1 cellular context compared by ENCODE assay signal in the genomic region with DNA sequence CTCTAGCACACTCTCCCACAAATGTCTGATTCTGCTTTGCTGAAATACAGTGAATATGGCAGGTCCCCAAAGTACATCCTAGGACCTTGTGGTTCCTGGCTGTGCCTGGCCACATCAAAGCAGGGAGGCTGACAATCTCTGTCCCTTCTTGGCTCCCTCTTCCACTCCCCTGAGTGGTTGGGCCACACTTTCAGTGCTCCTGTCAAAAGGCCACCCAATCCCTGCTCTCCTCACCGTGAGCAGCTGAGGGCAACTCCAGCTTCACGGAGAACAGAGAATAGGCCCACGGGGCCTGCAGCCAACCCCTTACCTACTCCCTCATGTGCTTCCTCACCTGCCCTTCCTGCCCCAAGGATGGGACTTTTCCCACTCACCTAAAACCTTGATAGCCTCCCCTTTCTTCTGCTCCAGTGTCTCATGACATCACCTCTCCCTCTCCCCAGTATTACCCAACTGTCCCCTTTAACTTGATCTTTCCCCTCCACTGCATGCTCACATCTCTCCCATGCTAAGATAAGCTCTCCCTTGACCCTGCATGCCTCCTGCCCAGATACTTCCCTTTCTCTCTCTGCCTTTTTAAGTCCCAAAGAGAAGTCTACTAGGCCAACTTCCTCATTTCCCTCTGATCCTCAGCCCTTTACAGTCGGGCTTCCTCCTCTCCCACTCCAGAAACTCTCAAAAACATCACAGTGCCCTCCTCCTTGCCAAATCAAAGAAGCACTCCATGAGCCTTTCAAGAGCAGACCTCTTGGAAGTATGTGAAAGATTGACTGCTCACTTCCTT.
A peak's percentile ranks its signal among the peaks of the same experiment; 100 is the strongest.
TF ChIP-seq lines count a peak whose summit lies in the region.

No MANE protein-coding gene starts in this region.

TF ChIP-seq in K562, 482 proteins besides CTCF, POLR2A, EP300 and RAD21 (continued from another document and continues in another):
- TF ChIP-seq, protein P1, sequence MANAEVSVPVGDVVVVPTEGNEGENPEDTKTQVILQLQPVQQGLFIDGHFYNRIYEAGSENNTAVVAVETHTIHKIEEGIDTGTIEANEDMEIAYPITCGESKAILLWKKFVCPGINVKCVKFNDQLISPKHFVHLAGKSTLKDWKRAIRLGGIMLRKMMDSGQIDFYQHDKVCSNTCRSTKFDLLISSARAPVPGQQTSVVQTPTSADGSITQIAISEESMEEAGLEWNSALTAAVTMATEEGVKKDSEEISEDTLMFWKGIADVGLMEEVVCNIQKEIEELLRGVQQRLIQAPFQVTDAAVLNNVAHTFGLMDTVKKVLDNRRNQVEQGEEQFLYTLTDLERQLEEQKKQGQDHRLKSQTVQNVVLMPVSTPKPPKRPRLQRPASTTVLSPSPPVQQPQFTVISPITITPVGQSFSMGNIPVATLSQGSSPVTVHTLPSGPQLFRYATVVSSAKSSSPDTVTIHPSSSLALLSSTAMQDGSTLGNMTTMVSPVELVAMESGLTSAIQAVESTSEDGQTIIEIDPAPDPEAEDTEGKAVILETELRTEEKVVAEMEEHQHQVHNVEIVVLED (CRISPR knock-in tag; IDR thresholded peaks at IDR 0.05), result no peak
- TF ChIP-seq HMG20A (CRISPR knock-in tag; conservative IDR thresholded peaks at IDR 0.05) (no peak), SAFB2 (IDR thresholded peaks at IDR 0.05; ENCODE audit: borderline replicate concordance, low read depth, low read length, severe bottlenecking) (no peak), ZFP36 (IDR thresholded peaks at IDR 0.05; ENCODE audit: low read depth, low read length, partially characterized antibody) (peak; percentile 24), RCOR1 (IDR thresholded peaks at IDR 0.05; ENCODE audit: borderline replicate concordance in 1 of 2, low read depth in 2 of 2, low read length in 2 of 2) (peak in 1 of 2 experiments; percentile 62; a peak in 2 of 4 replicates), RBM22 (IDR thresholded peaks at IDR 0.05; ENCODE audit: low read depth, low read length, poor library complexity, severe bottlenecking) (no peak), CBX5 (IDR thresholded peaks at IDR 0.05; ENCODE audit: borderline replicate concordance, low read depth) (no peak), NFATC3 (IDR thresholded peaks at IDR 0.05) (no peak), ADNP (tag; IDR thresholded peaks at IDR 0.05) (no peak), TCF3 (CRISPR knock-in tag; IDR thresholded peaks at IDR 0.05) (peak; percentile 34; the same call in 1 of the 2 replicates), HDAC2 (IDR thresholded peaks at IDR 0.05) (peak; percentile 58; the same call in 1 of the 2 replicates), TRIM28 (IDR thresholded peaks at IDR 0.05) (no peak), MAZ (CRISPR knock-in tag; conservative IDR thresholded peaks at IDR 0.05 in 1 of 2, IDR thresholded peaks at IDR 0.05 in 1 of 2) (0 out of 4 replicates have a peak, but pooled peaks of 1 of the 2 experiments have one; percentile 16), BCL6 (CRISPR knock-in tag; IDR thresholded peaks at IDR 0.05) (no peak), KAT7 (CRISPR knock-in tag; IDR thresholded peaks at IDR 0.05; ENCODE audit: borderline replicate concordance) (no peak), IRF9 (tag; IDR thresholded peaks at IDR 0.05) (no peak), ARID1B (IDR thresholded peaks at IDR 0.05) (peak; percentile 79), GATAD2A (IDR thresholded peaks at IDR 0.05) (no peak), ELF2 (CRISPR knock-in tag; IDR thresholded peaks at IDR 0.05) (0 out of 2 replicates have a peak, but pooled peaks have one; percentile 43), ETV1 (tag; conservative IDR thresholded peaks at IDR 0.05; ENCODE audit: low read depth) (no peak), CBFA2T3 (IDR thresholded peaks at IDR 0.05) (peak; percentile 56), ZZZ3 (IDR thresholded peaks at IDR 0.05) (no peak), ZNF224 (CRISPR knock-in tag; IDR thresholded peaks at IDR 0.05) (no peak), ZNF311 (CRISPR knock-in tag; IDR thresholded peaks at IDR 0.05) (no peak), NFE2L1 (tag; IDR thresholded peaks at IDR 0.05; ENCODE audit: borderline replicate concordance, low read depth) (no peak), PREB (CRISPR knock-in tag; IDR thresholded peaks at IDR 0.05) (no peak), BRD4 (IDR thresholded peaks at IDR 0.05) (no peak), ATF6 (CRISPR knock-in tag; IDR thresholded peaks at IDR 0.05) (no peak), ATF1 (CRISPR knock-in tag; IDR thresholded peaks at IDR 0.05) (no peak), ATF1 (tag; IDR thresholded peaks at IDR 0.05) (0 out of 2 replicates have a peak, but pooled peaks have one; percentile 16), SMARCE1 (IDR thresholded peaks at IDR 0.05) (peak; percentile 88; the same call in 1 of the 2 replicates), SIRT6 (IDR thresholded peaks at IDR 0.05; ENCODE audit: low read depth, low read length) (no peak), GABPB1 (CRISPR knock-in tag; IDR thresholded peaks at IDR 0.05) (0 out of 2 replicates have a peak, but pooled peaks have one; percentile 39), SRSF9 (IDR thresholded peaks at IDR 0.05; ENCODE audit: borderline replicate concordance, low read depth, low read length) (no peak), ZNF764 (CRISPR knock-in tag; IDR thresholded peaks at IDR 0.05; ENCODE audit: low read depth) (no peak), PKNOX1 (IDR thresholded peaks at IDR 0.05) (peak; percentile 14; the same call in 1 of the 2 replicates), BACH1 (tag; IDR thresholded peaks at IDR 0.05) (peak; percentile 47; the same call in 1 of the 2 replicates), SMAD3 (CRISPR knock-in tag; conservative IDR thresholded peaks at IDR 0.05) (no peak), ETS1 (conservative IDR thresholded peaks at IDR 0.05; ENCODE audit: control insufficient read depth, low read depth, low read length) (no peak), ELF4 (CRISPR knock-in tag; IDR thresholded peaks at IDR 0.05) (peak; percentile 51; the same call in 1 of the 2 replicates), ZSCAN29 (IDR thresholded peaks at IDR 0.05) (no peak), TAF9B (IDR thresholded peaks at IDR 0.05; ENCODE audit: partially characterized antibody) (no peak), GATAD2B (IDR thresholded peaks at IDR 0.05; ENCODE audit: borderline replicate concordance) (no peak), SRSF7 (optimal IDR thresholded peaks at IDR 0.05; ENCODE audit: low read depth, low read length) (no peak), TBP (optimal IDR thresholded peaks at IDR 0.05; ENCODE audit: low read depth, low read length) (no peak), HDAC1 (IDR thresholded peaks at IDR 0.05) (peak in 1 of 2 experiments; percentile 35; a peak in 1 of 4 replicates), KDM5B (IDR thresholded peaks at IDR 0.05; ENCODE audit: insufficient replicate concordance, low read depth, low read length) (no peak), MCM2 (IDR thresholded peaks at IDR 0.05; ENCODE audit: low read depth) (no peak), ETV5 (CRISPR knock-in tag; IDR thresholded peaks at IDR 0.05; ENCODE audit: low read depth) (no peak), CTBP1 (IDR thresholded peaks at IDR 0.05; ENCODE audit: borderline replicate concordance) (peak; percentile 87; the same call in 1 of the 2 replicates), ZKSCAN8 (CRISPR knock-in tag; IDR thresholded peaks at IDR 0.05) (no peak)
- TF ChIP-seq, protein P2, sequence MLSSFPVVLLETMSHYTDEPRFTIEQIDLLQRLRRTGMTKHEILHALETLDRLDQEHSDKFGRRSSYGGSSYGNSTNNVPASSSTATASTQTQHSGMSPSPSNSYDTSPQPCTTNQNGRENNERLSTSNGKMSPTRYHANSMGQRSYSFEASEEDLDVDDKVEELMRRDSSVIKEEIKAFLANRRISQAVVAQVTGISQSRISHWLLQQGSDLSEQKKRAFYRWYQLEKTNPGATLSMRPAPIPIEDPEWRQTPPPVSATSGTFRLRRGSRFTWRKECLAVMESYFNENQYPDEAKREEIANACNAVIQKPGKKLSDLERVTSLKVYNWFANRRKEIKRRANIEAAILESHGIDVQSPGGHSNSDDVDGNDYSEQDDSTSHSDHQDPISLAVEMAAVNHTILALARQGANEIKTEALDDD (IDR thresholded peaks at IDR 0.05), result peak; percentile 88
- TF ChIP-seq, protein P3, sequence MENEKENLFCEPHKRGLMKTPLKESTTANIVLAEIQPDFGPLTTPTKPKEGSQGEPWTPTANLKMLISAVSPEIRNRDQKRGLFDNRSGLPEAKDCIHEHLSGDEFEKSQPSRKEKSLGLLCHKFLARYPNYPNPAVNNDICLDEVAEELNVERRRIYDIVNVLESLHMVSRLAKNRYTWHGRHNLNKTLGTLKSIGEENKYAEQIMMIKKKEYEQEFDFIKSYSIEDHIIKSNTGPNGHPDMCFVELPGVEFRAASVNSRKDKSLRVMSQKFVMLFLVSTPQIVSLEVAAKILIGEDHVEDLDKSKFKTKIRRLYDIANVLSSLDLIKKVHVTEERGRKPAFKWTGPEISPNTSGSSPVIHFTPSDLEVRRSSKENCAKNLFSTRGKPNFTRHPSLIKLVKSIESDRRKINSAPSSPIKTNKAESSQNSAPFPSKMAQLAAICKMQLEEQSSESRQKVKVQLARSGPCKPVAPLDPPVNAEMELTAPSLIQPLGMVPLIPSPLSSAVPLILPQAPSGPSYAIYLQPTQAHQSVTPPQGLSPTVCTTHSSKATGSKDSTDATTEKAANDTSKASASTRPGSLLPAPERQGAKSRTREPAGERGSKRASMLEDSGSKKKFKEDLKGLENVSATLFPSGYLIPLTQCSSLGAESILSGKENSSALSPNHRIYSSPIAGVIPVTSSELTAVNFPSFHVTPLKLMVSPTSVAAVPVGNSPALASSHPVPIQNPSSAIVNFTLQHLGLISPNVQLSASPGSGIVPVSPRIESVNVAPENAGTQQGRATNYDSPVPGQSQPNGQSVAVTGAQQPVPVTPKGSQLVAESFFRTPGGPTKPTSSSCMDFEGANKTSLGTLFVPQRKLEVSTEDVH (IDR thresholded peaks at IDR 0.05; ENCODE audit: low read depth, partially characterized antibody), result no peak
- TF ChIP-seq, protein P4, sequence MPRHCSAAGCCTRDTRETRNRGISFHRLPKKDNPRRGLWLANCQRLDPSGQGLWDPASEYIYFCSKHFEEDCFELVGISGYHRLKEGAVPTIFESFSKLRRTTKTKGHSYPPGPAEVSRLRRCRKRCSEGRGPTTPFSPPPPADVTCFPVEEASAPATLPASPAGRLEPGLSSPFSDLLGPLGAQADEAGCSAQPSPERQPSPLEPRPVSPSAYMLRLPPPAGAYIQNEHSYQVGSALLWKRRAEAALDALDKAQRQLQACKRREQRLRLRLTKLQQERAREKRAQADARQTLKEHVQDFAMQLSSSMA (CRISPR knock-in tag; IDR thresholded peaks at IDR 0.05), result no peak
- TF ChIP-seq, protein P5, sequence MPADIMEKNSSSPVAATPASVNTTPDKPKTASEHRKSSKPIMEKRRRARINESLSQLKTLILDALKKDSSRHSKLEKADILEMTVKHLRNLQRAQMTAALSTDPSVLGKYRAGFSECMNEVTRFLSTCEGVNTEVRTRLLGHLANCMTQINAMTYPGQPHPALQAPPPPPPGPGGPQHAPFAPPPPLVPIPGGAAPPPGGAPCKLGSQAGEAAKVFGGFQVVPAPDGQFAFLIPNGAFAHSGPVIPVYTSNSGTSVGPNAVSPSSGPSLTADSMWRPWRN (IDR thresholded peaks at IDR 0.05; ENCODE audit: low read depth), result peak; percentile 48; the same call in 1 of the 2 replicates
